In genomic region chr11:121417607-121418006, GRCh38 we compare ENCODE assay signal across 1 cellular context.
TF ChIP-seq lines count a peak whose summit lies in the region.

No MANE protein-coding gene starts in this region.

TF ChIP-seq in IMR-90, 13 proteins besides CTCF, POLR2A, EP300 and RAD21:
- TF ChIP-seq SMC3 (IDR thresholded peaks at IDR 0.05; ENCODE audit: low read depth, low read length) = no peak
- TF ChIP-seq MAFK (IDR thresholded peaks at IDR 0.05; ENCODE audit: low read depth, low read length) = peak; percentile 32; the same call in 1 of the 2 replicates
